2 cellular contexts compared by ENCODE assay signal in the genomic region with DNA sequence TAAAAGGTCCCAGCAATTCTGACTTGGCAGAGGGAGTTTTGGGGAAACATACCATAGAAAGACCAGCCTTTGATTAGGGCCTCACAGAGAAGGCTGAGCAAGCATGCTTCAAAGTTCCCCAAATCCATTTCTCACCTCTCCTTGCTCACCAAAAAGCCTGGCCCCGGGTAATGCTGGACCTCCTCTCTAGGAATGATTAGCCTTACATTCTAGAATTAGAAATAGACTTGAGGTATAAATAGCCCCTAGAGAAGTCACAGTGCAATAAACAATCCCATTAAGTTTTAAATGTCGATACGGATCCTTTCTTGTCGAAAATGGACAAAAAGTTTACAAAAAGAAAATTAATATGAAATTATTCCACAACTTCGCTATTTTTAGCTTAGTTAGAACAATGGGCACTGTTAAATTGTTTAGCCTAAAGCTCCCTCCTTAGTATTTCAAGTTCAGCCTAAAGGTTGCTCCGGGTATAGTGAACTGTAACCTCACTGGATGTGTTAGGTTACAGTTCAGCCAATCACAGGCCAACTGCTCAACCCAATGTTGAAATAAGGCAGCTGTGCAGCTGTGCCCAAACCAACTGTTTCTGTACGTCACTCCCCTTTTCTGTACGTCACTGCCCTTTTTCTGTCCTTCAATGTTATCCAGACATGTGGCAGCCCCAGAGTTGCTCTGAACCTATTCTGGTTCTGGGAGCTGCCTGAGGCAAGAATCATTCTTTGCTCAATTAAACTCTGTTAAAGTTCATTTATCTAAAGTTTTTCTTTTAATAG.
TF ChIP-seq lines count a peak whose summit lies in the region.

No MANE protein-coding gene starts in this region.

TF ChIP-seq in HepG2, 621 proteins besides CTCF, POLR2A, EP300 and RAD21:
- TF ChIP-seq ZNF33A (CRISPR knock-in tag; IDR thresholded peaks at IDR 0.05; ENCODE audit: borderline replicate concordance): no peak
- TF ChIP-seq, protein P1, sequence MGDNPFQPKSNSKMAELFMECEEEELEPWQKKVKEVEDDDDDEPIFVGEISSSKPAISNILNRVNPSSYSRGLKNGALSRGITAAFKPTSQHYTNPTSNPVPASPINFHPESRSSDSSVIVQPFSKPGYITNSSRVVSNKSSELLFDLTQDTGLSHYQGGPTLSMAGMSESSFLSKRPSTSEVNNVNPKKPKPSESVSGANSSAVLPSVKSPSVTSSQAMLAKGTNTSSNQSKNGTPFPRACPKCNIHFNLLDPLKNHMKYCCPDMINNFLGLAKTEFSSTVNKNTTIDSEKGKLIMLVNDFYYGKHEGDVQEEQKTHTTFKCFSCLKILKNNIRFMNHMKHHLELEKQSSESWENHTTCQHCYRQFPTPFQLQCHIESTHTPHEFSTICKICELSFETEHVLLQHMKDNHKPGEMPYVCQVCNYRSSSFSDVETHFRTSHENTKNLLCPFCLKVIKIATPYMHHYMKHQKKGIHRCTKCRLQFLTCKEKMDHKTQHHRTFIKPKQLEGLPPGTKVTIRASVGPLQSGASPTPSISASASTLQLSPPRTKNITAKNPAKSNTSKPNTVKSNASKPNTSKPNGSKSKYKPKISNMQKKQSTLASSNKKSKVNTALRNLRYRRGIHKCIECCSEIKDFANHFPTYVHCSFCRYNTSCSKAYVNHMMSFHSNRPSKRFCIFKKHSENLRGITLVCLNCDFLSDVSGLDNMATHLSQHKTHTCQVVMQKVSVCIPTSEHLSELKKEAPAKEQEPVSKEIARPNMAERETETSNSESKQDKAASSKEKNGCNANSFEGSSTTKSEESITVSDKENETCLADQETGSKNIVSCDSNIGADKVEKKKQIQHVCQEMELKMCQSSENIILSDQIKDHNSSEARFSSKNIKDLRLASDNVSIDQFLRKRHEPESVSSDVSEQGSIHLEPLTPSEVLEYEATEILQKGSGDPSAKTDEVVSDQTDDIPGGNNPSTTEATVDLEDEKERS (CRISPR knock-in tag; IDR thresholded peaks at IDR 0.05): no peak
- peak; percentile 28; the same call in 1 of the 2 replicates for TF ChIP-seq ZBTB21 (CRISPR knock-in tag; IDR thresholded peaks at IDR 0.05)
- TF ChIP-seq ETV5 (CRISPR knock-in tag; IDR thresholded peaks at IDR 0.05; ENCODE audit: borderline replicate concordance): no peak
- peak; percentile 22; the same call in 1 of the 2 replicates for TF ChIP-seq NFYC (CRISPR knock-in tag; IDR thresholded peaks at IDR 0.05)
- TF ChIP-seq CREB1 (IDR thresholded peaks at IDR 0.05): peak; percentile 39; the same call in 1 of the 2 replicates
- no peak for TF ChIP-seq CREB1 (CRISPR knock-in tag; IDR thresholded peaks at IDR 0.05)
- TF ChIP-seq IKZF1 (IDR thresholded peaks at IDR 0.05): no peak
- no peak for TF ChIP-seq ATF3 (CRISPR knock-in tag; IDR thresholded peaks at IDR 0.05)
- TF ChIP-seq, protein P2, sequence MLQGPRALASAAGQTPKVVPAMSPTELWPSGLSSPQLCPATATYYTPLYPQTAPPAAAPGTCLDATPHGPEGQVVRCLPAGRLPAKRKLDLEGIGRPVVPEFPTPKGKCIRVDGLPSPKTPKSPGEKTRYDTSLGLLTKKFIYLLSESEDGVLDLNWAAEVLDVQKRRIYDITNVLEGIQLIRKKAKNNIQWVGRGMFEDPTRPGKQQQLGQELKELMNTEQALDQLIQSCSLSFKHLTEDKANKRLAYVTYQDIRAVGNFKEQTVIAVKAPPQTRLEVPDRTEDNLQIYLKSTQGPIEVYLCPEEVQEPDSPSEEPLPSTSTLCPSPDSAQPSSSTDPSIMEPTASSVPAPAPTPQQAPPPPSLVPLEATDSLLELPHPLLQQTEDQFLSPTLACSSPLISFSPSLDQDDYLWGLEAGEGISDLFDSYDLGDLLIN (CRISPR knock-in tag; IDR thresholded peaks at IDR 0.05; ENCODE audit: borderline replicate concordance): no peak
- TF ChIP-seq MYPOP (CRISPR knock-in tag; IDR thresholded peaks at IDR 0.05): no peak
- no peak for TF ChIP-seq NKX3-1 (CRISPR knock-in tag; IDR thresholded peaks at IDR 0.05)
TF ChIP-seq in HepG2: peak in this region for 3.

TF ChIP-seq in SK-N-SH, 30 proteins besides CTCF, POLR2A, EP300 and RAD21:
- TF ChIP-seq SIN3A (IDR thresholded peaks at IDR 0.05; ENCODE audit: borderline replicate concordance, low read depth, low read length) (no peak), RFX5 (IDR thresholded peaks at IDR 0.05; ENCODE audit: low read length) (0 out of 2 replicates have a peak, but pooled peaks have one; percentile 8), MAX (IDR thresholded peaks at IDR 0.05; ENCODE audit: low read depth) (no peak), RCOR1 (IDR thresholded peaks at IDR 0.05; ENCODE audit: low read length) (peak; percentile 45; the same call in 1 of the 2 replicates), CHD2 (IDR thresholded peaks at IDR 0.05; ENCODE audit: low read length, partially characterized antibody) (no peak)
- TF ChIP-seq, protein P3, sequence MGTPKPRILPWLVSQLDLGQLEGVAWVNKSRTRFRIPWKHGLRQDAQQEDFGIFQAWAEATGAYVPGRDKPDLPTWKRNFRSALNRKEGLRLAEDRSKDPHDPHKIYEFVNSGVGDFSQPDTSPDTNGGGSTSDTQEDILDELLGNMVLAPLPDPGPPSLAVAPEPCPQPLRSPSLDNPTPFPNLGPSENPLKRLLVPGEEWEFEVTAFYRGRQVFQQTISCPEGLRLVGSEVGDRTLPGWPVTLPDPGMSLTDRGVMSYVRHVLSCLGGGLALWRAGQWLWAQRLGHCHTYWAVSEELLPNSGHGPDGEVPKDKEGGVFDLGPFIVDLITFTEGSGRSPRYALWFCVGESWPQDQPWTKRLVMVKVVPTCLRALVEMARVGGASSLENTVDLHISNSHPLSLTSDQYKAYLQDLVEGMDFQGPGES (IDR thresholded peaks at IDR 0.05; ENCODE audit: low read depth, low read length): no peak
TF ChIP-seq in SK-N-SH: peak in this region for 2.
